ENCODE assay signal across 8 cellular contexts in the genomic region with DNA sequence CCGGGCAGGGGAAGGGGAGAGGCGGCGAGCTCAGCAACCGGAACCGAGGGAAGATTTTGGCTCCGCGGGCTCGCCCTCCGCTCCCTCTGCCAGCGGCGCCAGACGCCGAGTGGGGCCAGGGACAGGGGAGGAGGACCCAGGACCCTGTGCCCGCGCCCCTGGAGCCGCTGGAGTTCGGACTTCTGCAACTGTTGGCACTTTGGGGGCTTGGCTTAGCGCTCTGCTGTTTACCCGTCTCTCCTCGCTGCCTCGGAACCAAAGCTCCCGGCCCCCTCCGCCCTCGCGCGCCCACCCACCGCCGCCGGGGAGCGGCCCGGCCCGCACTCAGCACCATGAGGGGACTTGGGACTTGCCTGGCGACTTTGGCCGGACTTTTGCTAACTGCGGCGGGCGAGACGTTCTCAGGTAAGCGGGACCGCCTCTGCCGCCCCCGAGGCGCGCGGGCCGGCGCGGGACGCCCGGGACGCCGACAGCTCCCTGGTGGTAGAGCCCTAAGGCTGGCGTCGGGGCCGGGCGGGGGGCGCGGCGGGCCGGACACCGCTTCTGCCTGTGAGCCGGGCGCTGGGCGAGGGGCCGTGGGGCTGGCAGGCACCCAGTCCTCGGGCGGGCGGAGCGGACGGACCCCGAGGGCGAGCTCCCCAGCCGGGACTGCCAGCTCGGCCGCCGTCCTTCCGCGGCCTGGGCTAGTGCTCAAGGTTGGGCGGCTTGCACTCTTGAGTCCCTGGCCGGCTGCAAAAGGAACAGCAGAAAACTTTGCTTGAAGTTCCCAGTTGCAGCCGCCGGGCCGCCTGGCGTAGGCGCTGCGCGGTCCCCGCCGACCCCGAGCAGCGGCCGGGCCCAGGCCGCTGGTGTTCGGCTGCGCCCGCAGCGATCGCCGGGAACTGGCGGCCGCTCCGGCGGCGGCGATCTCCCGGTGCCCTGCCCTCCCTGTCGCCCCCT. TPM values are rescaled to one million over a fixed set of nuclear protein-coding genes. Genes with fewer than 3 reads are reported as not detected.
A peak's percentile ranks its signal among the peaks of the same experiment; 100 is the strongest.
DNase-seq lines count a peak whose midpoint lies in the region; ATAC-seq lines count a peak whose summit lies in the region.

No MANE protein-coding gene starts in this region.

- H3K9me3 ChIP-seq in neuron (ENCODE audit: low read length), result no peaks in the 10 kb centered on the region

- peaks cover 7% of the 10 kb centered on the region for H3K4me1 ChIP-seq in neuron (ENCODE audit: insufficient read depth, low read length)

- peak overlapping the region; percentile 68 for H3K4me3 ChIP-seq in neuron (ENCODE audit: low read length)

- H3K9me3 Mint-ChIP-seq in activated naive CD8-positive, alpha-beta T cell treated with anti-CD3 and anti-CD28 coated beads for 36 hours, result peaks cover 5% of the 10 kb centered on the region

- no peak overlapping the region for H3K27ac Mint-ChIP-seq in activated naive CD8-positive, alpha-beta T cell treated with anti-CD3 and anti-CD28 coated beads for 36 hours

- peak; percentile 14 for ATAC-seq in HG03432 (IDR thresholded peaks at IDR 0.05; ENCODE audit: unreplicated experiment)

- no peaks in the 10 kb centered on the region for H3K27me3 ChIP-seq in neuron (ENCODE audit: insufficient read depth, low read length)

- H3K36me3 ChIP-seq in neuron (ENCODE audit: insufficient read depth, low read length), result no peaks in the 10 kb centered on the region

- H3K4me3 Mint-ChIP-seq in activated naive CD8-positive, alpha-beta T cell treated with anti-CD3 and anti-CD28 coated beads for 36 hours, result no peak overlapping the region

- peak; percentile 5 for DNase-seq in NCI-H1105 treated with DMSO at 0.1 percent for 48 hours (lab: John Stamatoyannopoulos, UW)
- no peak for DNase-seq in NCI-H1105 (lab: John Stamatoyannopoulos, UW)
- DNase-seq in activated naive CD8-positive, alpha-beta T cell treated with anti-CD3 and anti-CD28 coated beads for 36 hours, result peak; percentile 14
- DNase-seq in globus pallidus (ENCODE audit: low spot score), result peak; percentile 32
- DNase-seq in NCI-H1694 (lab: John Stamatoyannopoulos, UW), result no peak
- no peak for DNase-seq in activated effector memory CD4-positive, alpha-beta T cell treated with Interleukin-2 at 50 U/mL for 16 hours

- peak overlapping the region; percentile 100 for H2AFZ ChIP-seq in neuron (ENCODE audit: low read depth, low read length)

- H3K4me1 Mint-ChIP-seq in activated naive CD8-positive, alpha-beta T cell treated with anti-CD3 and anti-CD28 coated beads for 36 hours, result peaks cover 2% of the 10 kb centered on the region

- peaks cover 54% of the 10 kb centered on the region for H3K27me3 Mint-ChIP-seq in activated naive CD8-positive, alpha-beta T cell treated with anti-CD3 and anti-CD28 coated beads for 36 hours

- no peaks in the 10 kb centered on the region for H3K36me3 Mint-ChIP-seq in activated naive CD8-positive, alpha-beta T cell treated with anti-CD3 and anti-CD28 coated beads for 36 hours

RNA-seq across cellular contexts. Expression of a gene that starts 0.6 kb away (rescaled TPM):
- under 1 TPM; 0.22 to 0.52 TPM for total RNA-seq in activated naive CD8-positive, alpha-beta T cell treated with anti-CD3 and anti-CD28 coated beads for 36 hours

Comparison
In these comparisons a context has a peak if more than half of its experiments do, and no peak if none do; other contexts are left out.
1. DNase-seq: peak in NCI-H1105 treated with DMSO at 0.1 percent for 48 hours (single experiment), activated naive CD8-positive, alpha-beta T cell treated with anti-CD3 and anti-CD28 coated beads for 36 hours (single experiment) and globus pallidus (single experiment); none in NCI-H1105 (single experiment), NCI-H1694 (single experiment) and activated effector memory CD4-positive, alpha-beta T cell treated with Interleukin-2 at 50 U/mL for 16 hours (single experiment).